19 cellular contexts compared by ENCODE assay signal in the genomic region with DNA sequence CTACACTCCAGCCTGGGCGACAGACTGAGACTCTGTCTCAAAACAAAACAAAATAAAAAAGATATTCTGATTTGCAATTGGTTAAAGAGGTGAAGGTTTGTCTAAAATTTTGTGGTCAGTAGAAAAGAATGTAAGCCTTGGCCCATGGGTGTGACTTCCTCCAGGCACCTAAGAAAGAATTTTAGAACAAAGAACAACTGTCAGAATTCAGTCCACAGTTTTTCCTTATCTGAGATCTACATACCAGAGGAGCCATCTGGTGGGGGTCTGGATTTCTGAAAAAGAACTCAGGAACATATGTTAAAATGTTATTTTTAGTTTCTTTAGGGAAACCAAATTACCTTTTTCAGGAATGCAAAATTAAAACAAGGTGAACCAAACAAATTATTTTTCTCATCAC.
DNase-seq lines count a peak whose midpoint lies in the region; ATAC-seq and TF ChIP-seq lines count a peak whose summit lies in the region.
"Had no signal": no experiment of that assay in that cellular context is flagged by ENCODE, and none has a peak within 500 bp of the region (broad histone marks: within the 10 kb centered on the region; RNA-seq: fewer than 3 reads in every experiment).

No MANE protein-coding gene starts in this region.

- H3K36me3 ChIP-seq in RWPE2 (ENCODE audit: low read depth) (no peaks in the 10 kb centered on the region), tibial nerve (no peaks in the 10 kb centered on the region)
- H3K36me3 ChIP-seq: heart right ventricle, prostate gland had no signal

- no peak for TF ChIP-seq POLR2A in tibial nerve (IDR thresholded peaks at IDR 0.05)

- 59 to 80% methylated on average over 1 of the region's 1 CpG for WGBS in tibial nerve, 2 donors

- no peak for TF ChIP-seq EP300 in tibial nerve (IDR thresholded peaks at IDR 0.05)

- H3K27ac ChIP-seq in RWPE2 (ENCODE audit: poor library complexity, severe bottlenecking) (peak overlapping the region; percentile 59), tibial nerve (no peak overlapping the region)
- H3K27ac ChIP-seq: prostate gland had no signal

- peak; percentile 79 for ATAC-seq in RWPE2 (ENCODE audit: low read depth)
- no peak for ATAC-seq in HG02610 (IDR thresholded peaks at IDR 0.05; ENCODE audit: unreplicated experiment)
- ATAC-seq: activated CD4-positive, alpha-beta T cell treated with anti-CD3 and anti-CD28 coated beads for 36 hours; heart right ventricle; naive thymus-derived CD4-positive, alpha-beta T cell had no signal

- peaks cover 3% of the 10 kb centered on the region for H3K9me3 ChIP-seq in RWPE2 (ENCODE audit: severe bottlenecking)
- no peaks in the 10 kb centered on the region for H3K9me3 ChIP-seq in tibial nerve
- H3K9me3 ChIP-seq: prostate gland had no signal

- no peak overlapping the region for H3K4me3 ChIP-seq in RWPE2 (ENCODE audit: severe bottlenecking)
- H3K4me3 ChIP-seq in tibial nerve, result no peak overlapping the region
- H3K4me3 ChIP-seq: heart right ventricle, prostate gland had no signal

- peaks cover 26% of the 10 kb centered on the region for H3K4me1 ChIP-seq in RWPE2 (ENCODE audit: insufficient read depth, poor library complexity, severe bottlenecking)
- no peaks in the 10 kb centered on the region for H3K4me1 ChIP-seq in tibial nerve
- H3K4me1 ChIP-seq: prostate gland had no signal

- TF ChIP-seq CTCF in RWPE2 (IDR thresholded peaks at IDR 0.05; ENCODE audit: poor library complexity, severe bottlenecking) (no peak), tibial nerve (IDR thresholded peaks at IDR 0.05) (no peak)

- H3K27me3 ChIP-seq in RWPE2 (ENCODE audit: insufficient read depth, poor library complexity, severe bottlenecking) (no peaks in the 10 kb centered on the region), tibial nerve (no peaks in the 10 kb centered on the region)
- H3K27me3 ChIP-seq: heart right ventricle had no signal

- DNase-seq in GM03348 (ENCODE audit: low spot score), result peak; percentile 42
- no peak for DNase-seq in RWPE2 (ENCODE audit: low spot score)
- peak; percentile 7 for DNase-seq in dermis blood vessel endothelial cell
- peak; percentile 5 for DNase-seq in pulmonary artery endothelial cell (ENCODE audit: low read depth, low spot score)
- no peak for DNase-seq in tibial nerve (ENCODE audit: low spot score in 2 of 2)
- DNase-seq in nucleus accumbens (lab: John Stamatoyannopoulos, UW), result no peak
- no peak for DNase-seq in stimulated activated naive CD4-positive, alpha-beta T cell (lab: John Stamatoyannopoulos, UW)
- DNase-seq: activated CD4-positive, alpha-beta T cell treated with anti-CD3 and anti-CD28 coated beads for 36 hours; activated CD8-positive, alpha-beta memory T cell treated with anti-CD3 and anti-CD28 coated beads, Interleukin-2, amount 50 U/mL, for 48 hours; activated naive CD4-positive, alpha-beta T cell treated with anti-CD3 and anti-CD28 coated beads, Interleukin-2, amount 50 U/mL, for 16 hours; GDM1; heart right ventricle; KG1; naive thymus-derived CD4-positive, alpha-beta T cell; NCI-H1694 treated with DMSO at 0.1 percent for 48 hours; NCI-H510A; OCI-M1 had no signal

Comparison
In these comparisons a context has a peak if more than half of its experiments do, and no peak if none do; other contexts are left out.
1. DNase-seq: peak in GM03348 (single experiment), dermis blood vessel endothelial cell (single experiment) and pulmonary artery endothelial cell (single experiment); none in RWPE2 (single experiment), tibial nerve (0 of 2), nucleus accumbens (0 of 56) and stimulated activated naive CD4-positive, alpha-beta T cell (0 of 6).